22 cellular contexts compared by ENCODE assay signal in the genomic region with DNA sequence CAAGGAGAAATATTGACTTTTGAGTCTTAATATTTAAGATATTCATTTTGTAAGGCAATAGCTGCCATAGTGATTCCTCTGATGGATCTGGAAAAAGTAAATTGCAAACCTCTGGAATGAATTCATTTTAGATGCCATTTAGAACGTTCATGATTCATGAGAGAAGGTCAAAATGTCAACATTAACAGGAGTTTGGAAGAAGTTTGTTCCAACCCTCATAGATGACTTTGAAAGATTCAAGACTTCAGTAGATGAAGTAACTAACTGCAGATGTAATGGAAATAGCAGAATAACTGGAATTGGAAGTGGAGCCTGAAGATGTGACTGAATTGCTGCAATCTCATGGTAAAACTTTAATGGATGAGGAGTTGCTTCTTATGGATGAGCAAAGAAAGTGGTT.
"Had no signal": no experiment of that assay in that cellular context is flagged by ENCODE, and none has a peak within 500 bp of the region (broad histone marks: within the 10 kb centered on the region; RNA-seq: fewer than 3 reads in every experiment).

No MANE protein-coding gene starts in this region.

- ATAC-seq: effector memory CD8-positive, alpha-beta T cell; gastrocnemius medialis; left ventricle myocardium superior; lower lobe of right lung; naive thymus-derived CD8-positive, alpha-beta T cell; sciatic nerve; stimulated activated effector memory CD8-positive, alpha-beta T cell treated with anti-CD3 and anti-CD28 coated beads, Interleukin-12 subunit alpha, Interleukin-12 subunit beta, amount 100 ng/mL, for 72 hours had no signal

- H3K27ac Mint-ChIP-seq: effector memory CD8-positive, alpha-beta T cell; naive thymus-derived CD8-positive, alpha-beta T cell; nephron progenitor cell; stimulated activated effector memory CD8-positive, alpha-beta T cell treated with anti-CD3 and anti-CD28 coated beads, Interleukin-12 subunit alpha, Interleukin-12 subunit beta, amount 100 ng/mL, for 72 hours; type B pancreatic cell had no signal

- H3K27me3 Mint-ChIP-seq: effector memory CD8-positive, alpha-beta T cell; type B pancreatic cell had no signal

- H3K4me3 ChIP-seq: esophagus squamous epithelium, gastrocnemius medialis, lower lobe of right lung, prostate gland, right atrium auricular region, testis, tibial artery had no signal

- H3K4me1 Mint-ChIP-seq: naive thymus-derived CD8-positive, alpha-beta T cell; nephron progenitor cell; stimulated activated effector memory CD8-positive, alpha-beta T cell treated with anti-CD3 and anti-CD28 coated beads, Interleukin-12 subunit alpha, Interleukin-12 subunit beta, amount 100 ng/mL, for 72 hours had no signal

- H3K4me3 Mint-ChIP-seq: effector memory CD8-positive, alpha-beta T cell; naive thymus-derived CD8-positive, alpha-beta T cell; nephron progenitor cell; stimulated activated effector memory CD8-positive, alpha-beta T cell treated with anti-CD3 and anti-CD28 coated beads, Interleukin-12 subunit alpha, Interleukin-12 subunit beta, amount 100 ng/mL, for 72 hours; type B pancreatic cell had no signal

- DNase-seq: cortex of kidney; effector memory CD8-positive, alpha-beta T cell; erythroblast; esophagus squamous epithelium; gastrocnemius medialis; head of caudate nucleus; left ventricle myocardium superior; lower lobe of right lung; naive thymus-derived CD8-positive, alpha-beta T cell; nephron progenitor cell; nucleus accumbens; stimulated activated CD4-positive, alpha-beta T cell treated with anti-CD3 and anti-CD28 coated beads, Interleukin-2, amount 100 ng/mL, for 24 hours; stimulated activated CD4-positive, alpha-beta T cell treated with anti-CD3 and anti-CD28 coated beads, Interleukin-4, amount 100 ng/mL, for 24 hours; stimulated activated naive CD4-positive, alpha-beta T cell treated with Interleukin-2 at 50 U/mL for 16 hours; substantia nigra; testis; tibial artery had no signal

- H3K9me3 Mint-ChIP-seq: nephron progenitor cell; stimulated activated effector memory CD8-positive, alpha-beta T cell treated with anti-CD3 and anti-CD28 coated beads, Interleukin-12 subunit alpha, Interleukin-12 subunit beta, amount 100 ng/mL, for 72 hours had no signal

- H3K36me3 Mint-ChIP-seq: stimulated activated effector memory CD8-positive, alpha-beta T cell treated with anti-CD3 and anti-CD28 coated beads, Interleukin-12 subunit alpha, Interleukin-12 subunit beta, amount 100 ng/mL, for 72 hours; type B pancreatic cell had no signal
